31 cellular contexts compared by ENCODE assay signal in the genomic region with DNA sequence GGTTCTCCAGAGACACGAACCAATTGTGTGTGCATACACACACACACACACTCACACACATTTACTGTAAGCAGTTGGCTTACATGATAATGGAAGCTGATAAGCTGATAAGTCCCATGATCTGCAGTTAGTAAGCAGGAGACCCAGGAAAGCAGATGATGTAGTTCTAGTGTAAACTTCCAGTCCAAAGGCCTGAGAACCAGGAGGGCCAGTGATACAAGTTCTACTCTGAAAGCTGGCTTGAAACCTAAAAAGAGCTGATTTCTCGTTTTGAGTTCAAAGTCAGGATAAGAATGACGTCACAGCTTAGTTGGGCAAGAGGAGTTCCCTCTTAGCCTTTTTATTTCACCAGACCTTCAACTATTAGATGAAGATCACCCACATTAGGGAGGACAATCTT.
"Had no signal": no experiment of that assay in that cellular context is flagged by ENCODE, and none has a peak within 500 bp of the region (broad histone marks: within the 10 kb centered on the region; RNA-seq: fewer than 3 reads in every experiment).

No MANE protein-coding gene starts in this region.

- DNase-seq: activated CD4-positive, alpha-beta memory T cell treated with anti-CD3 and anti-CD28 coated beads for 36 hours; activated CD4-positive, alpha-beta T cell treated with anti-CD3 and anti-CD28 coated beads for 48 hours; activated CD8-positive, alpha-beta memory T cell treated with anti-CD3 and anti-CD28 coated beads, Interleukin-2, amount 50 U/mL, for 4 hours; activated gamma-delta T cell; activated naive CD4-positive, alpha-beta T cell treated with anti-CD3 and anti-CD28 coated beads, Interleukin-2, amount 10 ng/mL, durations not matched to agents 7 days and 5 days; activated naive CD8-positive, alpha-beta T cell treated with anti-CD3 and anti-CD28 coated beads, Interleukin-2, amount 10 ng/mL, durations not matched to agents 7 days and 5 days; activated T-cell treated with anti-CD3 and anti-CD28 coated beads, Interleukin-2, amount 50 U/mL, for 1 hour; amniotic stem cell; effector memory CD8-positive, alpha-beta T cell; head of caudate nucleus; hypothalamus; immature natural killer cell; kidney glomerular epithelial cell; left lung; lower lobe of right lung; mesenchymal stem cell; natural killer cell; stimulated activated CD4-positive, alpha-beta T cell treated with anti-CD3 and anti-CD28 coated beads, Interleukin-15, amount 100 ng/mL, for 24 hours; stimulated activated CD4-positive, alpha-beta T cell treated with anti-CD3 and anti-CD28 coated beads, Interleukin-2, amount 100 ng/mL, for 24 hours; stimulated activated naive B cell treated with anti-CD40 and anti-IgM and Interleukin-4, amounts not matched to agents 10 μg/mL and 1 μg/mL and 100 μg/mL, for 72 hours; T-helper 9 cell; WERI-Rb-1 had no signal

- H3K27me3 ChIP-seq: brain microvascular endothelial cell, left lung, right atrium auricular region, tibial nerve had no signal

- H3K27ac Mint-ChIP-seq: activated CD4-positive, alpha-beta memory T cell treated with anti-CD3 and anti-CD28 coated beads for 36 hours; activated naive CD4-positive, alpha-beta T cell treated with anti-CD3 and anti-CD28 coated beads, Interleukin-2, amount 10 ng/mL, durations not matched to agents 7 days and 5 days; activated naive CD8-positive, alpha-beta T cell treated with anti-CD3 and anti-CD28 coated beads, Interleukin-2, amount 10 ng/mL, durations not matched to agents 7 days and 5 days; activated T-helper 1 cell treated with anti-CD3 and anti-CD28 coated beads, Interleukin-12 subunit alpha, Interleukin-12 subunit beta, Interleukin-2, Interleukin-4 antibody, amounts not matched to agents 30 ng/mL and 10 ng/mL and 1 ng/mL, durations not matched to agents 14 hours and 24 hours and 36 hours; effector memory CD8-positive, alpha-beta T cell; immature natural killer cell; natural killer cell; stimulated activated naive B cell treated with anti-CD40 and anti-IgM and Interleukin-4, amounts not matched to agents 10 μg/mL and 1 μg/mL and 100 μg/mL, for 72 hours had no signal

- H3K9me3 Mint-ChIP-seq: activated naive CD8-positive, alpha-beta T cell treated with anti-CD3 and anti-CD28 coated beads, Interleukin-2, amount 10 ng/mL, durations not matched to agents 7 days and 5 days; activated T-helper 1 cell treated with anti-CD3 and anti-CD28 coated beads, Interleukin-12 subunit alpha, Interleukin-12 subunit beta, Interleukin-2, Interleukin-4 antibody, amounts not matched to agents 30 ng/mL and 10 ng/mL and 1 ng/mL, durations not matched to agents 14 hours and 24 hours and 36 hours had no signal

- ATAC-seq: activated CD4-positive, CD25-positive, alpha-beta regulatory T cell treated with anti-CD3 and anti-CD28 coated beads, Interleukin-2, amount 50 U/mL, for 24 hours; effector memory CD8-positive, alpha-beta T cell; esophagus mucosa; left lung; lower lobe of right lung; natural killer cell; stimulated activated naive B cell treated with anti-CD40 and anti-IgM and Interleukin-4, amounts not matched to agents 10 μg/mL and 1 μg/mL and 100 μg/mL, for 72 hours had no signal

- H3K9me3 ChIP-seq: left lung, lower lobe of right lung, right atrium auricular region, tibial nerve had no signal

- H3K4me1 ChIP-seq: left lung, lower lobe of right lung, right atrium auricular region had no signal

- H3K4me3 ChIP-seq: coronary artery, left lung, lower lobe of right lung, right atrium auricular region, tibial nerve had no signal

- H3K27me3 Mint-ChIP-seq: activated CD4-positive, alpha-beta memory T cell treated with anti-CD3 and anti-CD28 coated beads for 36 hours; activated naive CD4-positive, alpha-beta T cell treated with anti-CD3 and anti-CD28 coated beads, Interleukin-2, amount 10 ng/mL, durations not matched to agents 7 days and 5 days; effector memory CD8-positive, alpha-beta T cell; stimulated activated naive B cell treated with anti-CD40 and anti-IgM and Interleukin-4, amounts not matched to agents 10 μg/mL and 1 μg/mL and 100 μg/mL, for 72 hours had no signal

- H3K4me1 Mint-ChIP-seq: activated naive CD4-positive, alpha-beta T cell treated with anti-CD3 and anti-CD28 coated beads, Interleukin-2, amount 10 ng/mL, durations not matched to agents 7 days and 5 days; activated naive CD8-positive, alpha-beta T cell treated with anti-CD3 and anti-CD28 coated beads, Interleukin-2, amount 10 ng/mL, durations not matched to agents 7 days and 5 days; immature natural killer cell; natural killer cell; stimulated activated naive B cell treated with anti-CD40 and anti-IgM and Interleukin-4, amounts not matched to agents 10 μg/mL and 1 μg/mL and 100 μg/mL, for 72 hours had no signal

- H3K27ac ChIP-seq: brain microvascular endothelial cell, coronary artery, left lung, lower lobe of right lung, right atrium auricular region, tibial nerve, WERI-Rb-1 had no signal

- FAIRE-seq: astrocyte, TTC549 had no signal

- H3K36me3 Mint-ChIP-seq: activated CD4-positive, alpha-beta memory T cell treated with anti-CD3 and anti-CD28 coated beads for 36 hours; activated naive CD4-positive, alpha-beta T cell treated with anti-CD3 and anti-CD28 coated beads, Interleukin-2, amount 10 ng/mL, durations not matched to agents 7 days and 5 days; activated naive CD8-positive, alpha-beta T cell treated with anti-CD3 and anti-CD28 coated beads, Interleukin-2, amount 10 ng/mL, durations not matched to agents 7 days and 5 days; immature natural killer cell; natural killer cell; stimulated activated naive B cell treated with anti-CD40 and anti-IgM and Interleukin-4, amounts not matched to agents 10 μg/mL and 1 μg/mL and 100 μg/mL, for 72 hours had no signal

- H3K36me3 ChIP-seq: brain microvascular endothelial cell, left lung, lower lobe of right lung, right atrium auricular region, tibial nerve, WERI-Rb-1 had no signal

- H3K4me3 Mint-ChIP-seq: activated CD4-positive, alpha-beta memory T cell treated with anti-CD3 and anti-CD28 coated beads for 36 hours; activated naive CD4-positive, alpha-beta T cell treated with anti-CD3 and anti-CD28 coated beads, Interleukin-2, amount 10 ng/mL, durations not matched to agents 7 days and 5 days; activated naive CD8-positive, alpha-beta T cell treated with anti-CD3 and anti-CD28 coated beads, Interleukin-2, amount 10 ng/mL, durations not matched to agents 7 days and 5 days; activated T-helper 1 cell treated with anti-CD3 and anti-CD28 coated beads, Interleukin-12 subunit alpha, Interleukin-12 subunit beta, Interleukin-2, Interleukin-4 antibody, amounts not matched to agents 30 ng/mL and 10 ng/mL and 1 ng/mL, durations not matched to agents 14 hours and 24 hours and 36 hours; effector memory CD8-positive, alpha-beta T cell; immature natural killer cell; natural killer cell; stimulated activated naive B cell treated with anti-CD40 and anti-IgM and Interleukin-4, amounts not matched to agents 10 μg/mL and 1 μg/mL and 100 μg/mL, for 72 hours had no signal
